In the genomic region with DNA sequence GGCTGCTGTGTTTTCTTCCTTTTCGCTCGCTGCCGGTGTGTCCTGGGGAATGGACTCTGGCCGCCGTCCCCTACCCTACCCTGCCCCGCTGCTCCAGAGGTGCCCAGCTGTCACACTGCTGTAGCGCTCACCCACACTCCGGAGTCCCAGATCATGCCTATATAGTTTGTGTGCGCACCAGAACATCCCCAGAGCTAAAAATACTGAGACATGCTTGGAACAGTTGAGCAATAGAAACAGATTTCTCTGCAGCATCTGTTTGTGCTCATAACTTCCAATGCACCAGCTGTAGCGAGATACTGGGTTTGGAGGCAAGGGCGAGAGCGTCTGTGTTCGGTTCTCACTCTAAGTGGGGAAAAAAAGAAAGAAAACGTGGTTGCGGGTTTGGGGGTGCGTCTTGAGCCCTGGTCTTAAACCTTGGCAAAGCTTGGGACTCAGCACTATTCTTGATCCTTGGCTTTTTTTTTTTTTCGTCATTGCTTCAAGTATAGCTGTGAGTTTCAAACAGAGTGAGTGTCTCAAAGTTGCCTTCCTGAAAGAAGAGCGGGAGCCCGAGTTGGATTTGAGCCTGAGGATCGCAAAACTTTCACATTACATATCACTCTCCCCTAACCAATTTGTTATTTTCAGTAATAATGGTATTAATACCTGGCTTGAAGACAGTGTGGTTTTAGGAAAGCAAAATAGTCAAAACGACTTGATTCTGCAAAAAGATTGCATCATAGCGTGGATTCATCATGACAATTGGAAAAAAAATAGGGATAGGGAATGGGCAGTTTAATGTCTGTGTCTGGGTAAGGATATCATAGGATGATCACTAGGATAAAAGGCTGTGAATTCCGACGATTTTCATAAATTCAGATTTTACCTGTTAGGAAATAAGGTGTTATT, we compare ENCODE assay signal across 8 cellular contexts.
DNase-seq lines count a peak whose midpoint lies in the region; ATAC-seq lines count a peak whose summit lies in the region.

No MANE protein-coding gene starts in this region.

- peaks cover 27% of the 10 kb centered on the region for H3K4me1 ChIP-seq in adipocyte (ENCODE audit: control insufficient read depth, insufficient read depth, low read length)

- H3K9ac ChIP-seq in adipocyte (ENCODE audit: low read length), result peak overlapping the region; percentile 78

- H3K36me3 ChIP-seq in adipocyte (ENCODE audit: control insufficient read depth, insufficient read depth, low read length, severe bottlenecking), result no peaks in the 10 kb centered on the region

- DNase-seq in AG20443 (ENCODE audit: low spot score) (peak; percentile 39), adipocyte (ENCODE audit: low read depth) (peak; percentile 64), skeletal muscle cell (ENCODE audit: low read depth) (no peak)

- peak; percentile 1 for ATAC-seq in HG03354 (IDR thresholded peaks at IDR 0.05; ENCODE audit: poor library complexity, severe bottlenecking, unreplicated experiment)
- no peak for ATAC-seq in HG02870 (IDR thresholded peaks at IDR 0.05; ENCODE audit: unreplicated experiment)
- ATAC-seq in GM19397 (IDR thresholded peaks at IDR 0.05; ENCODE audit: unreplicated experiment), result no peak
- ATAC-seq in GM21576 (IDR thresholded peaks at IDR 0.05; ENCODE audit: unreplicated experiment), result no peak

- peak overlapping the region; percentile 87 for H3K4me3 ChIP-seq in adipocyte (ENCODE audit: low read length)
- peak overlapping the region; percentile 59 for H3K4me3 ChIP-seq in iPS-11a (ENCODE audit: low read depth, low read length)
- peak overlapping the region; percentile 63 for H3K4me3 ChIP-seq in skeletal muscle cell (ENCODE audit: low read depth, low read length)

- H3K9me3 ChIP-seq in adipocyte (ENCODE audit: control insufficient read depth, low read length), result no peaks in the 10 kb centered on the region

- no peaks in the 10 kb centered on the region for H3K27me3 ChIP-seq in adipocyte (replicated peaks; ENCODE audit: control insufficient read depth, insufficient read depth, low read length)
